ENCODE assay signal across 15 cellular contexts in genomic region chr3:98893740-98894139, GRCh38. TPM values are rescaled to one million over a fixed set of nuclear protein-coding genes. Genes with fewer than 3 reads are reported as not detected.
A peak's percentile ranks its signal among the peaks of the same experiment; 100 is the strongest.
DNase-seq lines count a peak whose midpoint lies in the region; ATAC-seq and TF ChIP-seq lines count a peak whose summit lies in the region.
"Had no signal": no experiment of that assay in that cellular context is flagged by ENCODE, and none has a peak within 500 bp of the region (broad histone marks: within the 10 kb centered on the region; RNA-seq: fewer than 3 reads in every experiment).

No MANE protein-coding gene starts in this region.

- no TSS peak for BruUV-seq in PC-9 (replicated peaks; lab: Mats Ljungman, UMichigan)

- H3K4me3 ChIP-seq in PC-9: no peak overlapping the region
- H3K4me3 ChIP-seq in naive thymus-derived CD4-positive, alpha-beta T cell (ENCODE audit: low read length): no peak overlapping the region

- peaks cover 4% of the 10 kb centered on the region; the same call in 1 of the 2 replicates for H3K9me3 ChIP-seq in PC-9 (ENCODE audit: insufficient read depth, low read depth)
- no peaks in the 10 kb centered on the region for H3K9me3 ChIP-seq in naive thymus-derived CD4-positive, alpha-beta T cell (ENCODE audit: control insufficient read depth in 2 of 3, low read length in 3 of 3)

- no peaks in the 10 kb centered on the region for H3K4me1 Mint-ChIP-seq in naive thymus-derived CD4-positive, alpha-beta T cell
- H3K4me1 Mint-ChIP-seq: CD8-positive, alpha-beta memory T cell; stimulated activated memory B cell treated with anti-CD40 and anti-IgM and Interleukin-4, amounts not matched to agents 10 μg/mL and 1 μg/mL and 100 μg/mL, for 72 hours had no signal

- POLR2A ChIA-PET in PC-9 (lab: Charles Lee; ENCODE audit: unreplicated experiment): interaction anchor here (0.6 to 0.7 kb wide), 3 partner anchors 10 to 1517 kb away, joined by 3 to 12 read pairs (median 5); no protein-coding TSS in a partner anchor
- POLR2A ChIA-PET in naive thymus-derived CD4-positive, alpha-beta T cell (lab: Charles Lee): no interaction called here

- no peak overlapping the region for H3K4me2 ChIP-seq in PC-9
- H3K4me2 ChIP-seq: KMS-11 had no signal

- peak; percentile 44 for ATAC-seq in naive thymus-derived CD4-positive, alpha-beta T cell
- no peak for ATAC-seq in GM19397 (IDR thresholded peaks at IDR 0.05; ENCODE audit: unreplicated experiment)
- ATAC-seq: stimulated activated memory B cell treated with anti-CD40 and anti-IgM and Interleukin-4, amounts not matched to agents 10 μg/mL and 1 μg/mL and 100 μg/mL, for 72 hours had no signal

- intact Hi-C loops in PC-9 (cut with micrococcal nuclease; ENCODE audit: unreplicated experiment): no loop called here
- intact Hi-C loops in naive thymus-derived CD4-positive, alpha-beta T cell (cut with micrococcal nuclease): no loop called here

- no peaks in the 10 kb centered on the region for H3K27me3 ChIP-seq in PC-9 (ENCODE audit: insufficient read depth, low read depth)
- no peaks in the 10 kb centered on the region for H3K27me3 ChIP-seq in naive thymus-derived CD4-positive, alpha-beta T cell (ENCODE audit: control insufficient read depth in 2 of 2, insufficient read depth in 2 of 2, low read length in 2 of 2)

- peaks cover 99% of the 10 kb centered on the region for H3K79me2 ChIP-seq in PC-9 (ENCODE audit: low read depth)

- H2AFZ ChIP-seq in PC-9: no peak overlapping the region

- DNase-seq in ELR (ENCODE audit: low read depth) (peak; percentile 50), PC-9 (no peak), epithelial cell of prostate (ENCODE audit: low read depth, low spot score) (no peak), SHP77 (lab: John Stamatoyannopoulos, UW) (no peak), NCI-H510A treated with DMSO at 0.1 percent for 48 hours (lab: John Stamatoyannopoulos, UW) (no peak), NCI-H345 treated with DMSO at 0.1 percent for 48 hours (lab: John Stamatoyannopoulos, UW; ENCODE audit: unreplicated experiment) (no peak)
- DNase-seq in naive thymus-derived CD4-positive, alpha-beta T cell: no peak
- DNase-seq: activated CD4-positive, CD25-positive, alpha-beta regulatory T cell; CD8-positive, alpha-beta memory T cell; H7; occipital lobe; stimulated activated CD4-positive, alpha-beta T cell treated with anti-CD3 and anti-CD28 coated beads, Interleukin-1b, Interleukin-23, amount 100 ng/mL, for 48 hours had no signal

- H4K20me1 ChIP-seq in PC-9 (ENCODE audit: insufficient read depth): 0 out of 2 replicates have a peak, but pooled peaks cover 5% of the 10 kb centered on the region

- H3K4me1 ChIP-seq in PC-9 (replicated peaks; ENCODE audit: insufficient read depth): peaks cover 40% of the 10 kb centered on the region
- H3K4me1 ChIP-seq in naive thymus-derived CD4-positive, alpha-beta T cell (ENCODE audit: control insufficient read depth in 2 of 2, insufficient read depth in 2 of 2, low read length in 2 of 2): no peaks in the 10 kb centered on the region

- no peaks in the 10 kb centered on the region for H3K36me3 Mint-ChIP-seq in naive thymus-derived CD4-positive, alpha-beta T cell
- H3K36me3 Mint-ChIP-seq: CD8-positive, alpha-beta memory T cell; stimulated activated memory B cell treated with anti-CD40 and anti-IgM and Interleukin-4, amounts not matched to agents 10 μg/mL and 1 μg/mL and 100 μg/mL, for 72 hours had no signal

- CTCF ChIA-PET in PC-9 (lab: Charles Lee): no interaction called here
- CTCF ChIA-PET in naive thymus-derived CD4-positive, alpha-beta T cell (lab: Charles Lee): no interaction called here

- H3K9me2 ChIP-seq in PC-9 (ENCODE audit: insufficient read depth): no peaks in the 10 kb centered on the region; the same call in 1 of the 2 replicates

- no peaks in the 10 kb centered on the region for H3K9me3 Mint-ChIP-seq in naive thymus-derived CD4-positive, alpha-beta T cell
- H3K9me3 Mint-ChIP-seq: CD8-positive, alpha-beta memory T cell; stimulated activated memory B cell treated with anti-CD40 and anti-IgM and Interleukin-4, amounts not matched to agents 10 μg/mL and 1 μg/mL and 100 μg/mL, for 72 hours had no signal

- H3K36me3 ChIP-seq in PC-9 (ENCODE audit: low read depth): peaks cover 49% of the 10 kb centered on the region
- no peaks in the 10 kb centered on the region for H3K36me3 ChIP-seq in naive thymus-derived CD4-positive, alpha-beta T cell (ENCODE audit: control insufficient read depth in 2 of 3, insufficient read depth in 3 of 3, low read length in 3 of 3)

- peaks cover 0 to 4% (median 0%) of the 10 kb centered on the region in 5 donors for H3K27me3 Mint-ChIP-seq in naive thymus-derived CD4-positive, alpha-beta T cell

- no peak for TF ChIP-seq CTCF in PC-9 (conservative IDR thresholded peaks at IDR 0.05)

- H3F3A ChIP-seq in PC-9 (ENCODE audit: insufficient read depth, low read depth): peaks cover 13% of the 10 kb centered on the region; the same call in 1 of the 2 replicates

- H3K27ac ChIP-seq in PC-9 (0 out of 2 replicates have a peak overlapping the region, but pooled peaks have one; percentile 1), epithelial cell of prostate (peak overlapping the region; percentile 80)
- no peak overlapping the region for H3K27ac ChIP-seq in naive thymus-derived CD4-positive, alpha-beta T cell (ENCODE audit: low read depth, low read length)
- H3K27ac ChIP-seq: KMS-11 had no signal

- no peak overlapping the region for H3K4me3 Mint-ChIP-seq in naive thymus-derived CD4-positive, alpha-beta T cell
- H3K4me3 Mint-ChIP-seq: CD8-positive, alpha-beta memory T cell; stimulated activated memory B cell treated with anti-CD40 and anti-IgM and Interleukin-4, amounts not matched to agents 10 μg/mL and 1 μg/mL and 100 μg/mL, for 72 hours had no signal

- no peak overlapping the region for H3K27ac Mint-ChIP-seq in naive thymus-derived CD4-positive, alpha-beta T cell
- H3K27ac Mint-ChIP-seq: CD8-positive, alpha-beta memory T cell; stimulated activated memory B cell treated with anti-CD40 and anti-IgM and Interleukin-4, amounts not matched to agents 10 μg/mL and 1 μg/mL and 100 μg/mL, for 72 hours had no signal

RNA-seq across cellular contexts. Expression of gene DCBLD2, which starts 7.8 kb away (rescaled TPM):
- 83.1 and 112 TPM in 2 replicates for total RNA-seq in PC-9 (2021)
- 1 to 10 TPM; 1.9 to 4.7 (median 2.9) TPM for total RNA-seq in naive thymus-derived CD4-positive, alpha-beta T cell
- polyA plus RNA-seq in naive thymus-derived CD4-positive, alpha-beta T cell: 1 to 10 TPM; 2.4 to 3.8 TPM

Comparison
In these comparisons a context has a peak if more than half of its experiments do, and no peak if none do; other contexts are left out.
1. RNA of gene DCBLD2, which starts 7.8 kb away (total RNA-seq): 83.1 to 112 TPM in PC-9; 1.9 to 4.7 TPM in naive thymus-derived CD4-positive, alpha-beta T cell; every median in the first group is over 10 times any median in the second.